8 cellular contexts compared by ENCODE assay signal in genomic region chr3:109731639-109732473, GRCh38.
DNase-seq lines count a peak whose midpoint lies in the region; ATAC-seq and TF ChIP-seq lines count a peak whose summit lies in the region.

No MANE protein-coding gene starts in this region.

- H3K79me2 ChIP-seq in smooth muscle cell (ENCODE audit: low read depth), result no peaks in the 10 kb centered on the region

- 66% methylated on average over 6 of the region's 6 CpGs for WGBS in right cardiac atrium
- 77% methylated on average over 6 of the region's 6 CpGs for WGBS in smooth muscle cell (ENCODE audit: low lambda C conversion rate)

- no peaks in the 10 kb centered on the region for H3K4me1 ChIP-seq in right cardiac atrium (ENCODE audit: control insufficient read depth, insufficient read depth, low read length)
- no peaks in the 10 kb centered on the region for H3K4me1 ChIP-seq in smooth muscle cell (ENCODE audit: low read depth)

- no peak overlapping the region for H3K4me3 ChIP-seq in right cardiac atrium (ENCODE audit: low read length)
- no peak overlapping the region for H3K4me3 ChIP-seq in smooth muscle cell

- H3K27me3 ChIP-seq in right cardiac atrium (ENCODE audit: control insufficient read depth, insufficient read depth) (no peaks in the 10 kb centered on the region), smooth muscle cell (ENCODE audit: low read depth) (no peaks in the 10 kb centered on the region)

- DNase-seq in ELR (ENCODE audit: low read depth) (peak; percentile 68), HT-29 (ENCODE audit: low spot score) (peak; percentile 72), SHP77 treated with DMSO at 0.1 percent for 48 hours (lab: John Stamatoyannopoulos, UW) (peak; percentile 25), right cardiac atrium (no peak), smooth muscle cell (lab: John Stamatoyannopoulos, UW; ENCODE audit: unreplicated experiment) (no peak), NCI-H2227 (lab: John Stamatoyannopoulos, UW; ENCODE audit: unreplicated experiment) (no peak)
- peak; percentile 9 for DNase-seq in activated naive CD8-positive, alpha-beta T cell treated with anti-CD3 and anti-CD28 coated beads, Interleukin-2, amount 50 U/mL, for 16 hours (ENCODE audit: low read depth, low spot score)

- no peak overlapping the region for H2AFZ ChIP-seq in smooth muscle cell (ENCODE audit: low read depth)

- peak; percentile 96 for TF ChIP-seq CTCF in smooth muscle cell (IDR thresholded peaks at IDR 0.05; ENCODE audit: borderline replicate concordance, insufficient read depth, poor library complexity, severe bottlenecking)

- H3K9ac ChIP-seq in smooth muscle cell (ENCODE audit: low read depth), result no peak overlapping the region

- H3K4me2 ChIP-seq in smooth muscle cell, result no peak overlapping the region

- H3K9me3 ChIP-seq in right cardiac atrium (ENCODE audit: control insufficient read depth, low read length), result no peaks in the 10 kb centered on the region
- no peaks in the 10 kb centered on the region for H3K9me3 ChIP-seq in smooth muscle cell (replicated peaks; ENCODE audit: low read depth)

- H3K36me3 ChIP-seq in smooth muscle cell (ENCODE audit: low read depth), result no peaks in the 10 kb centered on the region

- H3F3A ChIP-seq in smooth muscle cell (ENCODE audit: low read depth), result no peaks in the 10 kb centered on the region

- ATAC-seq in GM21447 (IDR thresholded peaks at IDR 0.05; ENCODE audit: unreplicated experiment), result peak; percentile 86
- ATAC-seq in right cardiac atrium, result peak; percentile 59 to 66

- H3K27ac ChIP-seq in right cardiac atrium (ENCODE audit: low read length) (no peak overlapping the region), smooth muscle cell (ENCODE audit: low read depth) (no peak overlapping the region)

- no peaks in the 10 kb centered on the region for H4K20me1 ChIP-seq in smooth muscle cell (ENCODE audit: low read depth)

- intact Hi-C loops in right cardiac atrium (cut with DNase I), result loop anchor here in 3 of 4 donors (10.0 kb wide), 1 partner anchor 583 kb away; no protein-coding TSS in a partner anchor

Comparison
In these comparisons a context has a peak if more than half of its experiments do, and no peak if none do; other contexts are left out.
1. DNase-seq: peak in ELR (single experiment), HT-29 (single experiment), SHP77 treated with DMSO at 0.1 percent for 48 hours (single experiment) and activated naive CD8-positive, alpha-beta T cell treated with anti-CD3 and anti-CD28 coated beads, Interleukin-2, amount 50 U/mL, for 16 hours (single experiment); none in right cardiac atrium (0 of 3), smooth muscle cell (single experiment) and NCI-H2227 (single experiment).